Comparison of ENCODE assay signal across 17 cellular contexts in genomic region chr4:173526724-173527102, GRCh38. TPM values are rescaled to one million over a fixed set of nuclear protein-coding genes. Genes with fewer than 3 reads are reported as not detected.
DNase-seq lines count a peak whose midpoint lies in the region; ATAC-seq and TF ChIP-seq lines count a peak whose summit lies in the region.
"Had no signal": no experiment of that assay in that cellular context is flagged by ENCODE, and none has a peak within 500 bp of the region (broad histone marks: within the 10 kb centered on the region; RNA-seq: fewer than 3 reads in every experiment).

No MANE protein-coding gene starts in this region.

- H3K4me1 ChIP-seq in left ventricle myocardium inferior (peaks cover 71% of the 10 kb centered on the region), urinary bladder (ENCODE audit: insufficient read depth) (no peaks in the 10 kb centered on the region), psoas muscle (peaks cover 6% of the 10 kb centered on the region)

- H3K27me3 ChIP-seq in left ventricle myocardium inferior (ENCODE audit: low read depth) (peaks cover 88% of the 10 kb centered on the region), psoas muscle (ENCODE audit: insufficient read depth in 3 of 3, low read length in 2 of 3) (peaks cover 0 to 89% (median 57%) of the 10 kb centered on the region in 3 donors)

- H3K27ac ChIP-seq in left ventricle myocardium inferior (replicated peaks) = peak overlapping the region; percentile 96
- H3K27ac ChIP-seq in urinary bladder (ENCODE audit: low read depth) = peak overlapping the region; percentile 77
- H3K27ac ChIP-seq in psoas muscle = no peak overlapping the region
- H3K27ac ChIP-seq: RWPE1 had no signal

- WGBS in urinary bladder = 14% methylated on average over 13 of the region's 13 CpGs
- WGBS in psoas muscle, 3 donors = 49 to 63% (median 63%) methylated on average over 13 of the region's 13 CpGs

- H3K4me3 ChIP-seq in left ventricle myocardium inferior (peak overlapping the region; percentile 84), cardiac fibroblast (replicated peaks in 1 of 2; ENCODE audit: low read depth in 2 of 2, low read length in 2 of 2) (peak overlapping the region; percentile 70 to 81), urinary bladder (ENCODE audit: low read depth, low read length) (peak overlapping the region; percentile 87), psoas muscle (no peak overlapping the region)
- H3K4me3 ChIP-seq: lung had no signal

- intact Hi-C loops in left ventricle myocardium inferior (cut with micrococcal nuclease) = no loop called here
- intact Hi-C loops in Right ventricle myocardium inferior (cut with DNase I) = no loop called here
- intact Hi-C loops in psoas muscle (cut with DNase I) = loop anchor here in 1 of 2 donors (10.0 kb wide), 1 partner anchor 512 kb away; no protein-coding TSS in a partner anchor

- peaks cover 32% of the 10 kb centered on the region for H3K36me3 ChIP-seq in left ventricle myocardium inferior
- H3K36me3 ChIP-seq in urinary bladder (ENCODE audit: insufficient read depth) = no peaks in the 10 kb centered on the region
- H3K36me3 ChIP-seq in psoas muscle (ENCODE audit: insufficient read depth in 1 of 2, low read depth in 1 of 2) = no peaks in the 10 kb centered on the region

- peak overlapping the region; percentile 97 for H3K27ac Mint-ChIP-seq in mesothelial cell of epicardium

- H3K9me3 ChIP-seq in left ventricle myocardium inferior (replicated peaks) = no peaks in the 10 kb centered on the region
- H3K9me3 ChIP-seq in psoas muscle = no peaks in the 10 kb centered on the region

- H3K27me3 Mint-ChIP-seq in mesothelial cell of epicardium (ENCODE audit: low read depth) = peaks cover 63% of the 10 kb centered on the region

- peak overlapping the region; percentile 95 for H3K4me3 Mint-ChIP-seq in mesothelial cell of epicardium

- DNase-seq in left ventricle myocardium inferior = no peak
- no peak for DNase-seq in Right ventricle myocardium inferior (ENCODE audit: missing footprints)
- DNase-seq in cardiac fibroblast (ENCODE audit: low read depth in 2 of 2) = no peak
- DNase-seq in mesothelial cell of epicardium (ENCODE audit: low spot score in 2 of 2, unreplicated experiment in 2 of 2) = no peak
- DNase-seq in psoas muscle = no peak
- no peak for DNase-seq in NOMO-1 treated with dmso at 0.1 percent for 144 hours (lab: John Stamatoyannopoulos, UW; ENCODE audit: unreplicated experiment)
- DNase-seq: amniotic stem cell; C1 segment of cervical spinal cord; effector CD8-positive, alpha-beta T cell; KG1; NCI-H1436; NCI-H524 treated with DMSO at 0.1 percent for 48 hours; stimulated activated CD4-positive, alpha-beta T cell treated with anti-CD3 and anti-CD28 coated beads, Interleukin-1b, Interleukin-23, amount 100 ng/mL, for 48 hours had no signal

- TF ChIP-seq CTCF in left ventricle myocardium inferior (IDR thresholded peaks at IDR 0.05; ENCODE audit: borderline replicate concordance) (no peak), cardiac fibroblast (IDR thresholded peaks at IDR 0.05; ENCODE audit: low read depth, low read length) (no peak), mesothelial cell of epicardium (IDR thresholded peaks at IDR 0.05; ENCODE audit: unreplicated experiment) (no peak), psoas muscle (IDR thresholded peaks at IDR 0.05) (no peak)

- ATAC-seq in Right ventricle myocardium inferior (no peak), psoas muscle (no peak), GM18907 (IDR thresholded peaks at IDR 0.05; ENCODE audit: unreplicated experiment) (no peak)

- peaks cover 4% of the 10 kb centered on the region for H3K36me3 Mint-ChIP-seq in mesothelial cell of epicardium

- H3K9me3 Mint-ChIP-seq in mesothelial cell of epicardium = no peaks in the 10 kb centered on the region

- H3K4me1 Mint-ChIP-seq in mesothelial cell of epicardium = peaks cover 60% of the 10 kb centered on the region

RNA-seq across cellular contexts. Expression of gene HAND2, which starts 3.3 kb away (rescaled TPM):
- total RNA-seq in left ventricle myocardium inferior (117 TPM), Right ventricle myocardium inferior (151 TPM), mesothelial cell of epicardium (32.8 to 34.3 TPM (median 33.3 TPM) in 3 replicates), urinary bladder (14.5 TPM), psoas muscle (under 1 TPM in 2 of 4 donors, not detected in 2; 0.34 to 0.54 TPM)
- polyA plus RNA-seq in urinary bladder (75.1 TPM), psoas muscle (under 1 TPM; 0.05 to 0.13 (median 0.12) TPM)

Comparison
In these comparisons a context has a peak if more than half of its experiments do, and no peak if none do; other contexts are left out.
1. RNA of gene HAND2, which starts 3.3 kb away (total RNA-seq): 151 TPM in Right ventricle myocardium inferior (single experiment), 117 TPM in left ventricle myocardium inferior (single experiment), 32.8 to 34.3 TPM in mesothelial cell of epicardium and 14.5 TPM in urinary bladder (single experiment); 0.34 to 0.54 TPM in psoas muscle; every median in the first group is over 10 times any median in the second.